ENCODE assay signal across 8 cellular contexts in genomic region chr1:92030701-92031107, GRCh38. TPM values are rescaled to one million over a fixed set of nuclear protein-coding genes. Genes with fewer than 3 reads are reported as not detected.
DNase-seq lines count a peak whose midpoint lies in the region; ATAC-seq and TF ChIP-seq lines count a peak whose summit lies in the region.

No MANE protein-coding gene starts in this region.

- no peak for ATAC-seq in CD4-positive, alpha-beta T cell (ENCODE audit: poor library complexity)
- no peak for ATAC-seq in HG02938 (IDR thresholded peaks at IDR 0.05; ENCODE audit: unreplicated experiment)
- no peak for ATAC-seq in GM21367 (IDR thresholded peaks at IDR 0.05; ENCODE audit: unreplicated experiment)

- POLR2A ChIA-PET in CD4-positive, alpha-beta T cell (lab: Charles Lee): interaction anchor here (0.5 kb wide), 1 partner anchor 12 kb away, joined by 3 read pairs; no protein-coding TSS in a partner anchor

- no peaks in the 10 kb centered on the region for H3K36me3 ChIP-seq in HUES6 (ENCODE audit: control insufficient read depth, insufficient read depth, low read length)

- no peak for TF ChIP-seq CTCF in CD4-positive, alpha-beta T cell (IDR thresholded peaks at IDR 0.05)

- H3K27me3 ChIP-seq in CD4-positive, alpha-beta T cell (ENCODE audit: control insufficient read depth, insufficient read depth, low read length): peaks cover 17% of the 10 kb centered on the region
- H3K27me3 ChIP-seq in HUES6 (ENCODE audit: control insufficient read depth, insufficient read depth, low read length): peaks cover 24% of the 10 kb centered on the region

- peak overlapping the region; percentile 69 for H3K4me3 Mint-ChIP-seq in CD4-positive, alpha-beta T cell
- peak overlapping the region; percentile 61 for H3K4me3 Mint-ChIP-seq in activated T-helper 2 cell treated with anti-CD3 and anti-CD28 coated beads, Interferon-gamma antibody, Interleukin-2, Interleukin-4, amounts not matched to agents 10 μg/mL and 5 μg/mL and 100 μg/mL, durations not matched to agents 14 hours and 24 hours and 36 hours (ENCODE audit: low read depth)

- no peak overlapping the region for H3K27ac Mint-ChIP-seq in CD4-positive, alpha-beta T cell
- peak overlapping the region; percentile 21 for H3K27ac Mint-ChIP-seq in activated T-helper 2 cell treated with anti-CD3 and anti-CD28 coated beads, Interferon-gamma antibody, Interleukin-2, Interleukin-4, amounts not matched to agents 10 μg/mL and 5 μg/mL and 100 μg/mL, durations not matched to agents 14 hours and 24 hours and 36 hours

- no peaks in the 10 kb centered on the region for H3K9me3 Mint-ChIP-seq in CD4-positive, alpha-beta T cell
- no peaks in the 10 kb centered on the region for H3K9me3 Mint-ChIP-seq in activated T-helper 2 cell treated with anti-CD3 and anti-CD28 coated beads, Interferon-gamma antibody, Interleukin-2, Interleukin-4, amounts not matched to agents 10 μg/mL and 5 μg/mL and 100 μg/mL, durations not matched to agents 14 hours and 24 hours and 36 hours

- DNase-seq in CD4-positive, alpha-beta T cell: no peak
- no peak for DNase-seq in activated T-helper 2 cell treated with anti-CD3 and anti-CD28 coated beads, Interferon-gamma antibody, Interleukin-2, Interleukin-4, amounts not matched to agents 10 μg/mL and 5 μg/mL and 100 μg/mL, durations not matched to agents 14 hours and 24 hours and 36 hours (ENCODE audit: low spot score)
- peak; percentile 58 for DNase-seq in iris pigment epithelial cell (ENCODE audit: low read depth)
- DNase-seq in NCI-H82 (lab: John Stamatoyannopoulos, UW): no peak
- DNase-seq in central memory CD4-positive, alpha-beta T cell: no peak

- H3K9ac ChIP-seq in HUES6 (ENCODE audit: low read length): peak overlapping the region; percentile 64

- intact Hi-C loops in CD4-positive, alpha-beta T cell (cut with DNase I, micrococcal nuclease): no loop called here
- intact Hi-C loops in activated T-helper 2 cell treated with anti-CD3 and anti-CD28 coated beads, Interferon-gamma antibody, Interleukin-2, Interleukin-4, amounts not matched to agents 10 μg/mL and 5 μg/mL and 100 μg/mL, durations not matched to agents 14 hours and 24 hours and 36 hours (cut with micrococcal nuclease): no loop called here

- H3K4me3 ChIP-seq in HUES6 (ENCODE audit: low read depth, low read length): peak overlapping the region; percentile 89

- H3K27me3 Mint-ChIP-seq in CD4-positive, alpha-beta T cell: peaks cover 39% of the 10 kb centered on the region
- H3K27me3 Mint-ChIP-seq in activated T-helper 2 cell treated with anti-CD3 and anti-CD28 coated beads, Interferon-gamma antibody, Interleukin-2, Interleukin-4, amounts not matched to agents 10 μg/mL and 5 μg/mL and 100 μg/mL, durations not matched to agents 14 hours and 24 hours and 36 hours (ENCODE audit: low read depth): peaks cover 13% of the 10 kb centered on the region

- H3K9me3 ChIP-seq in CD4-positive, alpha-beta T cell (ENCODE audit: control insufficient read depth, low read length): no peaks in the 10 kb centered on the region
- H3K9me3 ChIP-seq in HUES6 (ENCODE audit: control insufficient read depth, insufficient read depth, low read depth, low read length): peaks cover 2% of the 10 kb centered on the region; the same call in 1 of the 2 replicates

- no peak overlapping the region for H3K27ac ChIP-seq in CD4-positive, alpha-beta T cell (ENCODE audit: low read depth, low read length)
- no peak overlapping the region for H3K27ac ChIP-seq in HUES6 (ENCODE audit: low read depth, low read length)

- peaks cover 9% of the 10 kb centered on the region for H3K4me1 ChIP-seq in HUES6 (ENCODE audit: control insufficient read depth, insufficient read depth, low read length)

- CTCF ChIA-PET in CD4-positive, alpha-beta T cell (lab: Charles Lee): no interaction called here

- no peaks in the 10 kb centered on the region for H3K36me3 Mint-ChIP-seq in CD4-positive, alpha-beta T cell (ENCODE audit: low read depth)
- no peaks in the 10 kb centered on the region for H3K36me3 Mint-ChIP-seq in activated T-helper 2 cell treated with anti-CD3 and anti-CD28 coated beads, Interferon-gamma antibody, Interleukin-2, Interleukin-4, amounts not matched to agents 10 μg/mL and 5 μg/mL and 100 μg/mL, durations not matched to agents 14 hours and 24 hours and 36 hours (ENCODE audit: low read depth)

- peaks cover 16% of the 10 kb centered on the region for H3K4me1 Mint-ChIP-seq in CD4-positive, alpha-beta T cell (ENCODE audit: low read depth)
- peaks cover 14% of the 10 kb centered on the region for H3K4me1 Mint-ChIP-seq in activated T-helper 2 cell treated with anti-CD3 and anti-CD28 coated beads, Interferon-gamma antibody, Interleukin-2, Interleukin-4, amounts not matched to agents 10 μg/mL and 5 μg/mL and 100 μg/mL, durations not matched to agents 14 hours and 24 hours and 36 hours (ENCODE audit: low read depth)

RNA-seq across cellular contexts. Expression of gene EPHX4, which starts 0.9 kb away (rescaled TPM):
- not detected for total RNA-seq in CD4-positive, alpha-beta T cell
- total RNA-seq in activated T-helper 2 cell treated with anti-CD3 and anti-CD28 coated beads, Interferon-gamma antibody, Interleukin-2, Interleukin-4, amounts not matched to agents 10 μg/mL and 5 μg/mL and 100 μg/mL, durations not matched to agents 14 hours and 24 hours and 36 hours: 2.3 TPM in 2 replicates

RNA-seq across cellular contexts. Expression of gene SETSIP, which starts 44.5 kb away (rescaled TPM):
- total RNA-seq in CD4-positive, alpha-beta T cell: not detected
- not detected in 2 replicates for total RNA-seq in activated T-helper 2 cell treated with anti-CD3 and anti-CD28 coated beads, Interferon-gamma antibody, Interleukin-2, Interleukin-4, amounts not matched to agents 10 μg/mL and 5 μg/mL and 100 μg/mL, durations not matched to agents 14 hours and 24 hours and 36 hours

RNA-seq across cellular contexts. Expression of gene BTBD8, which starts 49.4 kb away (rescaled TPM):
- 1 to 10 TPM; 1.8 to 2.8 TPM for total RNA-seq in CD4-positive, alpha-beta T cell
- total RNA-seq in activated T-helper 2 cell treated with anti-CD3 and anti-CD28 coated beads, Interferon-gamma antibody, Interleukin-2, Interleukin-4, amounts not matched to agents 10 μg/mL and 5 μg/mL and 100 μg/mL, durations not matched to agents 14 hours and 24 hours and 36 hours: 1.4 and 2.4 TPM in 2 replicates
